ENCODE assay signal across 9 cellular contexts in genomic region chr6:36735110-36735971, GRCh38. TPM values are rescaled to one million over a fixed set of nuclear protein-coding genes. Genes with fewer than 3 reads are reported as not detected.
DNase-seq lines count a peak whose midpoint lies in the region; ATAC-seq, FAIRE-seq and TF ChIP-seq lines count a peak whose summit lies in the region.
"Had no signal": no experiment of that assay in that cellular context is flagged by ENCODE, and none has a peak within 500 bp of the region (broad histone marks: within the 10 kb centered on the region; RNA-seq: fewer than 3 reads in every experiment).

No MANE protein-coding gene starts in this region.

- no peak overlapping the region for H3K9ac ChIP-seq in BLaER1

- H3K4me3 ChIP-seq in BLaER1, result no peak overlapping the region
- H3K4me3 ChIP-seq in hepatocyte, result no peak overlapping the region

- H3K36me3 Mint-ChIP-seq in activated naive CD8-positive, alpha-beta T cell treated with anti-CD3 and anti-CD28 coated beads, Interleukin-2, amount 50 U/mL, for 24 hours (ENCODE audit: low read depth), result no peaks in the 10 kb centered on the region

- no peaks in the 10 kb centered on the region for H3K36me3 ChIP-seq in BLaER1
- no peaks in the 10 kb centered on the region for H3K36me3 ChIP-seq in hepatocyte (replicated peaks; ENCODE audit: insufficient read depth, low read depth)

- H3K27ac ChIP-seq in BLaER1 (peak overlapping the region; percentile 26; the same call in 1 of the 2 replicates), hepatocyte (peak overlapping the region; percentile 44)

- peak overlapping the region; percentile 29 for H3K4me3 Mint-ChIP-seq in activated naive CD8-positive, alpha-beta T cell treated with anti-CD3 and anti-CD28 coated beads, Interleukin-2, amount 50 U/mL, for 24 hours

- H3K4me1 ChIP-seq in BLaER1, result peaks cover 54% of the 10 kb centered on the region
- H3K4me1 ChIP-seq in hepatocyte (ENCODE audit: insufficient read depth), result peaks cover 4% of the 10 kb centered on the region

- peak; percentile 82 for ATAC-seq in activated naive CD8-positive, alpha-beta T cell treated with anti-CD3 and anti-CD28 coated beads, Interleukin-2, amount 50 U/mL, for 24 hours
- ATAC-seq in HG02981 (IDR thresholded peaks at IDR 0.05; ENCODE audit: unreplicated experiment), result no peak

- no peaks in the 10 kb centered on the region for H3K9me3 ChIP-seq in BLaER1
- H3K9me3 ChIP-seq in hepatocyte (ENCODE audit: low read depth), result no peaks in the 10 kb centered on the region

- no peaks in the 10 kb centered on the region for H3K9me3 Mint-ChIP-seq in activated naive CD8-positive, alpha-beta T cell treated with anti-CD3 and anti-CD28 coated beads, Interleukin-2, amount 50 U/mL, for 24 hours

- H4K20me1 ChIP-seq in BLaER1 (no peaks in the 10 kb centered on the region), hepatocyte (ENCODE audit: insufficient read depth, poor library complexity, severe bottlenecking) (no peaks in the 10 kb centered on the region)

- H3K4me2 ChIP-seq in BLaER1, result peak overlapping the region; percentile 59
- peak overlapping the region; percentile 63 for H3K4me2 ChIP-seq in hepatocyte

- H3K79me2 ChIP-seq in hepatocyte, result no peaks in the 10 kb centered on the region

- no peak for TF ChIP-seq CTCF in hepatocyte (IDR thresholded peaks at IDR 0.05; ENCODE audit: poor library complexity)

- no peaks in the 10 kb centered on the region for H3K27me3 Mint-ChIP-seq in activated naive CD8-positive, alpha-beta T cell treated with anti-CD3 and anti-CD28 coated beads, Interleukin-2, amount 50 U/mL, for 24 hours

- H3K27ac Mint-ChIP-seq in activated naive CD8-positive, alpha-beta T cell treated with anti-CD3 and anti-CD28 coated beads, Interleukin-2, amount 50 U/mL, for 24 hours, result peak overlapping the region; percentile 76

- peaks cover 17% of the 10 kb centered on the region for H3K4me1 Mint-ChIP-seq in activated naive CD8-positive, alpha-beta T cell treated with anti-CD3 and anti-CD28 coated beads, Interleukin-2, amount 50 U/mL, for 24 hours

- 55% methylated on average over 23 of the region's 23 CpGs for WGBS in hepatocyte (ENCODE audit: low lambda C conversion rate, missing lambda C conversion rate)

- in situ Hi-C loops in KBM-7 (cut with MboI; ENCODE audit: low pct_unique_long_range_greater_than_20kb, low sequenced_read_pairs), result no loop called here

- no peaks in the 10 kb centered on the region for H3K9me2 ChIP-seq in hepatocyte (replicated peaks; ENCODE audit: insufficient read depth)

- no peak for FAIRE-seq in HTR-8/SVneo (lab: Jason Lieb, UNC)
- FAIRE-seq: frontal cortex had no signal

- no peak overlapping the region for H2AFZ ChIP-seq in hepatocyte

- H3K27me3 ChIP-seq in BLaER1 (no peaks in the 10 kb centered on the region), hepatocyte (no peaks in the 10 kb centered on the region)

- DNase-seq in HTR-8/SVneo (ENCODE audit: insufficient read length, low spot score) (peak; percentile 55), hepatocyte (ENCODE audit: low spot score) (peak; percentile 68), KBM-7 (no peak), NCI-H526 (lab: John Stamatoyannopoulos, UW) (no peak)
- DNase-seq in activated naive CD8-positive, alpha-beta T cell treated with anti-CD3 and anti-CD28 coated beads, Interleukin-2, amount 50 U/mL, for 24 hours, result peak; percentile 32
- peak; percentile 27 for DNase-seq in stimulated activated CD4-positive, alpha-beta T cell treated with anti-CD3 and anti-CD28 coated beads, Interleukin-4, amount 100 ng/mL, for 24 hours

RNA-seq across cellular contexts. Expression of gene RAB44, which starts 37.7 kb away (rescaled TPM):
- total RNA-seq in hepatocyte, result not detected in 2 replicates
- not detected in 2 replicates for polyA plus RNA-seq in hepatocyte
- total RNA-seq: frontal cortex had no signal

RNA-seq across cellular contexts. Expression of gene CDKN1A, which starts 56.8 kb away (rescaled TPM):
- total RNA-seq in hepatocyte, result 246 TPM in 2 replicates
- 318 and 344 TPM in 2 replicates for polyA plus RNA-seq in hepatocyte

Comparison
In these comparisons a context has a peak if more than half of its experiments do, and no peak if none do; other contexts are left out.
1. DNase-seq: peak in HTR-8/SVneo (single experiment), activated naive CD8-positive, alpha-beta T cell treated with anti-CD3 and anti-CD28 coated beads, Interleukin-2, amount 50 U/mL, for 24 hours (single experiment), hepatocyte (single experiment) and stimulated activated CD4-positive, alpha-beta T cell treated with anti-CD3 and anti-CD28 coated beads, Interleukin-4, amount 100 ng/mL, for 24 hours (single experiment); none in KBM-7 (single experiment) and NCI-H526 (0 of 2).